ENCODE assay signal across 2 cellular contexts in genomic region chr1:215833936-215834729, GRCh38.
TF ChIP-seq lines count a peak whose summit lies in the region.

No MANE protein-coding gene starts in this region.

TF ChIP-seq in IMR-90, 13 proteins besides CTCF, POLR2A, EP300 and RAD21:
- TF ChIP-seq FOS (IDR thresholded peaks at IDR 0.05; ENCODE audit: low read depth, low read length) (peak; percentile 39; the same call in 1 of the 2 replicates), BHLHE40 (IDR thresholded peaks at IDR 0.05; ENCODE audit: low read depth, low read length) (no peak), MAZ (IDR thresholded peaks at IDR 0.05; ENCODE audit: borderline replicate concordance, low read depth, low read length) (no peak), RCOR1 (IDR thresholded peaks at IDR 0.05; ENCODE audit: insufficient replicate concordance, low read length) (no peak), CEBPB (IDR thresholded peaks at IDR 0.05; ENCODE audit: low read depth, low read length) (no peak), SMC3 (IDR thresholded peaks at IDR 0.05; ENCODE audit: low read depth, low read length) (no peak), RFX5 (IDR thresholded peaks at IDR 0.05; ENCODE audit: low read depth, low read length) (no peak), MXI1 (IDR thresholded peaks at IDR 0.05; ENCODE audit: borderline replicate concordance, low read depth, low read length) (no peak), USF2 (IDR thresholded peaks at IDR 0.05; ENCODE audit: low read depth, low read length) (no peak), CHD1 (IDR thresholded peaks at IDR 0.05; ENCODE audit: low read depth, low read length) (no peak), MAFK (IDR thresholded peaks at IDR 0.05; ENCODE audit: low read depth, low read length) (0 out of 2 replicates have a peak, but pooled peaks have one; percentile 12), NFE2L2 (IDR thresholded peaks at IDR 0.05; ENCODE audit: low read depth, low read length) (peak; percentile 51; the same call in 1 of the 2 replicates)
- TF ChIP-seq, protein P1, sequence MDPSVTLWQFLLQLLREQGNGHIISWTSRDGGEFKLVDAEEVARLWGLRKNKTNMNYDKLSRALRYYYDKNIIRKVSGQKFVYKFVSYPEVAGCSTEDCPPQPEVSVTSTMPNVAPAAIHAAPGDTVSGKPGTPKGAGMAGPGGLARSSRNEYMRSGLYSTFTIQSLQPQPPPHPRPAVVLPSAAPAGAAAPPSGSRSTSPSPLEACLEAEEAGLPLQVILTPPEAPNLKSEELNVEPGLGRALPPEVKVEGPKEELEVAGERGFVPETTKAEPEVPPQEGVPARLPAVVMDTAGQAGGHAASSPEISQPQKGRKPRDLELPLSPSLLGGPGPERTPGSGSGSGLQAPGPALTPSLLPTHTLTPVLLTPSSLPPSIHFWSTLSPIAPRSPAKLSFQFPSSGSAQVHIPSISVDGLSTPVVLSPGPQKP (IDR thresholded peaks at IDR 0.05; ENCODE audit: borderline replicate concordance, low read depth, low read length) = no peak

TF ChIP-seq in GM12878, 131 proteins besides CTCF, POLR2A, EP300 and RAD21:
- TF ChIP-seq RELB (IDR thresholded peaks at IDR 0.05; ENCODE audit: low read depth) (no peak), ZNF622 (IDR thresholded peaks at IDR 0.05) (no peak), TARDBP (IDR thresholded peaks at IDR 0.05; ENCODE audit: borderline replicate concordance) (no peak), IKZF2 (IDR thresholded peaks at IDR 0.05) (no peak), BMI1 (IDR thresholded peaks at IDR 0.05; ENCODE audit: borderline replicate concordance) (no peak), RB1 (IDR thresholded peaks at IDR 0.05; ENCODE audit: borderline replicate concordance) (no peak), NBN (IDR thresholded peaks at IDR 0.05) (no peak)
